2 cellular contexts compared by ENCODE assay signal in the genomic region with DNA sequence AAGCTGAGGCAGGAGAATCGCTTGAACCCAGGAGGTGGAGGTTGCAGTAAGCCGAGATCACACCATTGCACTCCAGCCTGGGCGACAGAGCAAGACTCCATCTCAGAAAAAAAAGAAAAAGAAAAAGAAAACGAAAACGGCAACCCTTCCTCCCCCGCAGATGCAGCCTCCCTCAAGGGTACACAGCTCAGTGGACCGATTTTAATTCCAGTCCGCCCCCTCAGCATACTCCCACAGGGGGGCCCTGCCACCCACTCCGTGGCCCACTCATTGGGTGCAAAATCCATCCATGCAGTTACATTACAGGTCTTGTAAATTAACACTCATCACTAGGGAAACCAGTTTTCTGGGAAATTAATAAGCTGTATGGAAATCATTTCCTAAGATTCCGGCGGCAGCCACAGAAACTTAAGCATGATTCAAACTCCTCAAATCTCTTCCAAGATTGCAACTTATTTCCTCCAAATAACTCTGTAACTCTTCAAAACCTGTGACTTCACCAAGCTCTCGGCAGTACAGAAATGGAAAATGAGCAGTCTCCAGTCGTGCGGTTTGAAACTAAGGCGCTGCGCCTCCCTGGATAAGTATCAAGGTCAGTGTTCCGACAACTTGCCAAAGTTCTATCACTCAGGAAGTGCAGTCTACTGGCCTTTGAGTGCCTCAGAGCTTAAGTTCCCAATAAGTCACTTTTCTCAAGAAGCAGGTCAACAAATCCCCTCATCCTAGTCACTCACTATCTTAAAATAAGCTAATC.
TF ChIP-seq lines count a peak whose summit lies in the region.

No MANE protein-coding gene starts in this region.

TF ChIP-seq in liver, 16 proteins besides CTCF, POLR2A, EP300 and RAD21:
- TF ChIP-seq GABPA (IDR thresholded peaks at IDR 0.05 in 1 of 2, conservative IDR thresholded peaks at IDR 0.05 in 1 of 2) (no peak), RXRA (IDR thresholded peaks at IDR 0.05) (peak in 1 of 2 donors; percentile 9), NR2F2 (IDR thresholded peaks at IDR 0.05) (peak; percentile 56), FOXA1 (IDR thresholded peaks at IDR 0.05) (no peak)
- TF ChIP-seq, protein P1, sequence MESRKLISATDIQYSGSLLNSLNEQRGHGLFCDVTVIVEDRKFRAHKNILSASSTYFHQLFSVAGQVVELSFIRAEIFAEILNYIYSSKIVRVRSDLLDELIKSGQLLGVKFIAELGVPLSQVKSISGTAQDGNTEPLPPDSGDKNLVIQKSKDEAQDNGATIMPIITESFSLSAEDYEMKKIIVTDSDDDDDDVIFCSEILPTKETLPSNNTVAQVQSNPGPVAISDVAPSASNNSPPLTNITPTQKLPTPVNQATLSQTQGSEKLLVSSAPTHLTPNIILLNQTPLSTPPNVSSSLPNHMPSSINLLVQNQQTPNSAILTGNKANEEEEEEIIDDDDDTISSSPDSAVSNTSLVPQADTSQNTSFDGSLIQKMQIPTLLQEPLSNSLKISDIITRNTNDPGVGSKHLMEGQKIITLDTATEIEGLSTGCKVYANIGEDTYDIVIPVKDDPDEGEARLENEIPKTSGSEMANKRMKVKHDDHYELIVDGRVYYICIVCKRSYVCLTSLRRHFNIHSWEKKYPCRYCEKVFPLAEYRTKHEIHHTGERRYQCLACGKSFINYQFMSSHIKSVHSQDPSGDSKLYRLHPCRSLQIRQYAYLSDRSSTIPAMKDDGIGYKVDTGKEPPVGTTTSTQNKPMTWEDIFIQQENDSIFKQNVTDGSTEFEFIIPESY (IDR thresholded peaks at IDR 0.05): no peak

TF ChIP-seq in HepG2, 621 proteins besides CTCF, POLR2A, EP300 and RAD21:
- TF ChIP-seq RBM22 (optimal IDR thresholded peaks at IDR 0.05; ENCODE audit: low read length): no peak
- TF ChIP-seq, protein P2, sequence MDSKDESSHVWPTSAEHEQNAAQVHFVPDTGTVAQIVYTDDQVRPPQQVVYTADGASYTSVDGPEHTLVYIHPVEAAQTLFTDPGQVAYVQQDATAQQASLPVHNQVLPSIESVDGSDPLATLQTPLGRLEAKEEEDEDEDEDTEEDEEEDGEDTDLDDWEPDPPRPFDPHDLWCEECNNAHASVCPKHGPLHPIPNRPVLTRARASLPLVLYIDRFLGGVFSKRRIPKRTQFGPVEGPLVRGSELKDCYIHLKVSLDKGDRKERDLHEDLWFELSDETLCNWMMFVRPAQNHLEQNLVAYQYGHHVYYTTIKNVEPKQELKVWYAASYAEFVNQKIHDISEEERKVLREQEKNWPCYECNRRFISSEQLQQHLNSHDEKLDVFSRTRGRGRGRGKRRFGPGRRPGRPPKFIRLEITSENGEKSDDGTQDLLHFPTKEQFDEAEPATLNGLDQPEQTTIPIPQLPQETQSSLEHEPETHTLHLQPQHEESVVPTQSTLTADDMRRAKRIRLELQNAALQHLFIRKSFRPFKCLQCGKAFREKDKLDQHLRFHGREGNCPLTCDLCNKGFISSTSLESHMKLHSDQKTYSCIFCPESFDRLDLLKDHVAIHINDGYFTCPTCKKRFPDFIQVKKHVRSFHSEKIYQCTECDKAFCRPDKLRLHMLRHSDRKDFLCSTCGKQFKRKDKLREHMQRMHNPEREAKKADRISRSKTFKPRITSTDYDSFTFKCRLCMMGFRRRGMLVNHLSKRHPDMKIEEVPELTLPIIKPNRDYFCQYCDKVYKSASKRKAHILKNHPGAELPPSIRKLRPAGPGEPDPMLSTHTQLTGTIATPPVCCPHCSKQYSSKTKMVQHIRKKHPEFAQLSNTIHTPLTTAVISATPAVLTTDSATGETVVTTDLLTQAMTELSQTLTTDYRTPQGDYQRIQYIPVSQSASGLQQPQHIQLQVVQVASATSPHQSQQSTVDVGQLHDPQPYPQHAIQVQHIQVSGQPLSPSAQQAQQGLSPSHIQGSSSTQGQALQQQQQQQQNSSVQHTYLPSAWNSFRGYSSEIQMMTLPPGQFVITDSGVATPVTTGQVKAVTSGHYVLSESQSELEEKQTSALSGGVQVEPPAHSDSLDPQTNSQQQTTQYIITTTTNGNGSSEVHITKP (CRISPR knock-in tag; IDR thresholded peaks at IDR 0.05; ENCODE audit: low read depth): no peak
- no peak for TF ChIP-seq PHF21A (CRISPR knock-in tag; IDR thresholded peaks at IDR 0.05)
- TF ChIP-seq, protein P3, sequence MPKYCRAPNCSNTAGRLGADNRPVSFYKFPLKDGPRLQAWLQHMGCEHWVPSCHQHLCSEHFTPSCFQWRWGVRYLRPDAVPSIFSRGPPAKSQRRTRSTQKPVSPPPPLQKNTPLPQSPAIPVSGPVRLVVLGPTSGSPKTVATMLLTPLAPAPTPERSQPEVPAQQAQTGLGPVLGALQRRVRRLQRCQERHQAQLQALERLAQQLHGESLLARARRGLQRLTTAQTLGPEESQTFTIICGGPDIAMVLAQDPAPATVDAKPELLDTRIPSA (CRISPR knock-in tag; IDR thresholded peaks at IDR 0.05; ENCODE audit: borderline replicate concordance): no peak
- no peak for TF ChIP-seq TSC22D2 (CRISPR knock-in tag; IDR thresholded peaks at IDR 0.05; ENCODE audit: borderline replicate concordance)
- no peak for TF ChIP-seq ZMYM4 (CRISPR knock-in tag; IDR thresholded peaks at IDR 0.05)
- TF ChIP-seq, protein P4, sequence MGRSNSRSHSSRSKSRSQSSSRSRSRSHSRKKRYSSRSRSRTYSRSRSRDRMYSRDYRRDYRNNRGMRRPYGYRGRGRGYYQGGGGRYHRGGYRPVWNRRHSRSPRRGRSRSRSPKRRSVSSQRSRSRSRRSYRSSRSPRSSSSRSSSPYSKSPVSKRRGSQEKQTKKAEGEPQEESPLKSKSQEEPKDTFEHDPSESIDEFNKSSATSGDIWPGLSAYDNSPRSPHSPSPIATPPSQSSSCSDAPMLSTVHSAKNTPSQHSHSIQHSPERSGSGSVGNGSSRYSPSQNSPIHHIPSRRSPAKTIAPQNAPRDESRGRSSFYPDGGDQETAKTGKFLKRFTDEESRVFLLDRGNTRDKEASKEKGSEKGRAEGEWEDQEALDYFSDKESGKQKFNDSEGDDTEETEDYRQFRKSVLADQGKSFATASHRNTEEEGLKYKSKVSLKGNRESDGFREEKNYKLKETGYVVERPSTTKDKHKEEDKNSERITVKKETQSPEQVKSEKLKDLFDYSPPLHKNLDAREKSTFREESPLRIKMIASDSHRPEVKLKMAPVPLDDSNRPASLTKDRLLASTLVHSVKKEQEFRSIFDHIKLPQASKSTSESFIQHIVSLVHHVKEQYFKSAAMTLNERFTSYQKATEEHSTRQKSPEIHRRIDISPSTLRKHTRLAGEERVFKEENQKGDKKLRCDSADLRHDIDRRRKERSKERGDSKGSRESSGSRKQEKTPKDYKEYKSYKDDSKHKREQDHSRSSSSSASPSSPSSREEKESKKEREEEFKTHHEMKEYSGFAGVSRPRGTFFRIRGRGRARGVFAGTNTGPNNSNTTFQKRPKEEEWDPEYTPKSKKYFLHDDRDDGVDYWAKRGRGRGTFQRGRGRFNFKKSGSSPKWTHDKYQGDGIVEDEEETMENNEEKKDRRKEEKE (IDR thresholded peaks at IDR 0.05): no peak
- no peak for TF ChIP-seq ZIK1 (CRISPR knock-in tag; IDR thresholded peaks at IDR 0.05; ENCODE audit: borderline replicate concordance, low read depth)
- TF ChIP-seq, protein P5, sequence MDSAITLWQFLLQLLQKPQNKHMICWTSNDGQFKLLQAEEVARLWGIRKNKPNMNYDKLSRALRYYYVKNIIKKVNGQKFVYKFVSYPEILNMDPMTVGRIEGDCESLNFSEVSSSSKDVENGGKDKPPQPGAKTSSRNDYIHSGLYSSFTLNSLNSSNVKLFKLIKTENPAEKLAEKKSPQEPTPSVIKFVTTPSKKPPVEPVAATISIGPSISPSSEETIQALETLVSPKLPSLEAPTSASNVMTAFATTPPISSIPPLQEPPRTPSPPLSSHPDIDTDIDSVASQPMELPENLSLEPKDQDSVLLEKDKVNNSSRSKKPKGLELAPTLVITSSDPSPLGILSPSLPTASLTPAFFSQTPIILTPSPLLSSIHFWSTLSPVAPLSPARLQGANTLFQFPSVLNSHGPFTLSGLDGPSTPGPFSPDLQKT (CRISPR knock-in tag; IDR thresholded peaks at IDR 0.05; ENCODE audit: borderline replicate concordance): no peak
- TF ChIP-seq KDM4B (CRISPR knock-in tag; IDR thresholded peaks at IDR 0.05): no peak
- TF ChIP-seq MBNL3 (CRISPR knock-in tag; conservative IDR thresholded peaks at IDR 0.05): no peak
- TF ChIP-seq, protein P6, sequence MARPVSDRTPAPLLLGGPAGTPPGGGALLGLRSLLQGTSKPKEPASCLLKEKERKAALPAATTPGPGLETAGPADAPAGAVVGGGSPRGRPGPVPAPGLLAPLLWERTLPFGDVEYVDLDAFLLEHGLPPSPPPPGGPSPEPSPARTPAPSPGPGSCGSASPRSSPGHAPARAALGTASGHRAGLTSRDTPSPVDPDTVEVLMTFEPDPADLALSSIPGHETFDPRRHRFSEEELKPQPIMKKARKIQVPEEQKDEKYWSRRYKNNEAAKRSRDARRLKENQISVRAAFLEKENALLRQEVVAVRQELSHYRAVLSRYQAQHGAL (CRISPR knock-in tag; IDR thresholded peaks at IDR 0.05; ENCODE audit: not compliant biosample characterization): no peak
- no peak for TF ChIP-seq ZFP36L2 (CRISPR knock-in tag; IDR thresholded peaks at IDR 0.05)
